In genomic region chr16:636206-637080, GRCh38 we compare ENCODE assay signal across 9 cellular contexts.
DNase-seq lines count a peak whose midpoint lies in the region; ATAC-seq, FAIRE-seq and TF ChIP-seq lines count a peak whose summit lies in the region.
"Had no signal": no experiment of that assay in that cellular context is flagged by ENCODE, and none has a peak within 500 bp of the region (broad histone marks: within the 10 kb centered on the region; RNA-seq: fewer than 3 reads in every experiment).

Gene METTL26 (minus strand): TSS chr16:636305. CDS start chr16:636290, 15 bp downstream.

- no peak for TF ChIP-seq CTCF in AG10803 (conservative IDR thresholded peaks at IDR 0.05; ENCODE audit: low read length)

- ATAC-seq in GM19025 (IDR thresholded peaks at IDR 0.05; ENCODE audit: low read depth, unreplicated experiment): peak; percentile 72
- peak; percentile 66 for ATAC-seq in HG03280 (IDR thresholded peaks at IDR 0.05; ENCODE audit: unreplicated experiment)

- peak within 1 kb of the TSS; percentile 100 for H3K27ac ChIP-seq in caudate nucleus (ENCODE audit: low read depth, low read length)

- DNase-seq in AG10803 (ENCODE audit: low read depth) (peak; percentile 92), NCI-H345 treated with DMSO at 0.1 percent for 48 hours (lab: John Stamatoyannopoulos, UW; ENCODE audit: unreplicated experiment) (peak; percentile 79), caudate nucleus (lab: John Stamatoyannopoulos, UW) (peak; percentile 74 to 99 (median 96))
- peak; percentile 83 to 89 (median 86) for DNase-seq in activated CD4-positive, CD25-positive, alpha-beta regulatory T cell (lab: John Stamatoyannopoulos, UW)
- DNase-seq in stimulated activated CD4-positive, alpha-beta T cell treated with anti-CD3 and anti-CD28 coated beads, Interleukin-12 subunit alpha, Interleukin-12 subunit beta, amount 100 ng/mL, for 24 hours (ENCODE audit: low read depth in 2 of 2): peak; percentile 89 to 90

- peak; percentile 71 for FAIRE-seq in islet of Langerhans (lab: Jason Lieb, UNC)
- FAIRE-seq: TTC549 had no signal

- peak within 1 kb of the TSS; percentile 85 for H3K4me3 ChIP-seq in AG10803 (ENCODE audit: low read length)

Comparison
In these comparisons a context has a peak if more than half of its experiments do, and no peak if none do; other contexts are left out.
1. Peak in every context shown above with its lines: DNase-seq, ATAC-seq, H3K4me3 ChIP-seq and H3K27ac ChIP-seq.